In genomic region chr6:6678185-6678671, GRCh38 we compare ENCODE assay signal across 1 cellular context.
TF ChIP-seq lines count a peak whose summit lies in the region.

No MANE protein-coding gene starts in this region.

TF ChIP-seq in K562, 482 proteins besides CTCF, POLR2A, EP300 and RAD21 (continued from another document):
- 0 out of 2 replicates have a peak, but pooled peaks have one; percentile 16 for TF ChIP-seq ELF4 (CRISPR knock-in tag; IDR thresholded peaks at IDR 0.05)
- 0 out of 2 replicates have a peak, but pooled peaks have one; percentile 45 for TF ChIP-seq ZNF584 (CRISPR knock-in tag; IDR thresholded peaks at IDR 0.05; ENCODE audit: low read depth)
- no peak for TF ChIP-seq MED1 (CRISPR knock-in tag; IDR thresholded peaks at IDR 0.05; ENCODE audit: borderline replicate concordance)
- TF ChIP-seq NFIC (IDR thresholded peaks at IDR 0.05), result no peak
- no peak for TF ChIP-seq SIX5 (IDR thresholded peaks at IDR 0.05; ENCODE audit: borderline replicate concordance in 1 of 2, insufficient read depth in 1 of 2, low read depth in 1 of 2, low read length in 2 of 2)
- 0 out of 2 replicates have a peak, but pooled peaks have one; percentile 3 for TF ChIP-seq JUNB (CRISPR knock-in tag; conservative IDR thresholded peaks at IDR 0.05)
- TF ChIP-seq BCOR (IDR thresholded peaks at IDR 0.05), result no peak
- peak in 1 of 2 experiments; percentile 56; a peak in 1 of 3 replicates for TF ChIP-seq CBX3 (IDR thresholded peaks at IDR 0.05; ENCODE audit: borderline replicate concordance in 1 of 2, low read length in 2 of 2)
- TF ChIP-seq NCOA2 (IDR thresholded peaks at IDR 0.05; ENCODE audit: partially characterized antibody in 2 of 2), result no peak
- peak; percentile 78 for TF ChIP-seq SMARCA4 (IDR thresholded peaks at IDR 0.05)
- TF ChIP-seq FOS (IDR thresholded peaks at IDR 0.05; ENCODE audit: extremely low read depth, insufficient read length), result peak; percentile 50
- no peak for TF ChIP-seq RBBP5 (IDR thresholded peaks at IDR 0.05; ENCODE audit: borderline replicate concordance, insufficient read depth, low read length, poor library complexity, severe bottlenecking)
- TF ChIP-seq ZNF232 (CRISPR knock-in tag; IDR thresholded peaks at IDR 0.05), result no peak
- TF ChIP-seq SMAD4 (CRISPR knock-in tag; conservative IDR thresholded peaks at IDR 0.05), result 0 out of 2 replicates have a peak, but pooled peaks have one; percentile 21
- TF ChIP-seq FOXA3 (CRISPR knock-in tag; conservative IDR thresholded peaks at IDR 0.05 in 1 of 2, IDR thresholded peaks at IDR 0.05 in 1 of 2), result peak; percentile 80 to 96
- TF ChIP-seq MTA3 (IDR thresholded peaks at IDR 0.05; ENCODE audit: borderline replicate concordance), result peak; percentile 89
- 0 out of 2 replicates have a peak, but pooled peaks have one; percentile 44 for TF ChIP-seq BACH1 (tag; IDR thresholded peaks at IDR 0.05)
- no peak for TF ChIP-seq ZBTB7A (IDR thresholded peaks at IDR 0.05; ENCODE audit: borderline replicate concordance, control insufficient read depth, low read depth, low read length)
